8 cellular contexts compared by ENCODE assay signal in genomic region chr16:55502801-55503366, GRCh38. TPM values are rescaled to one million over a fixed set of nuclear protein-coding genes. Genes with fewer than 3 reads are reported as not detected.
DNase-seq lines count a peak whose midpoint lies in the region; ATAC-seq and TF ChIP-seq lines count a peak whose summit lies in the region.

No MANE protein-coding gene starts in this region.

- peak; percentile 96 for DNase-seq in BE2C
- DNase-seq in NCI-H2029 treated with DMSO at 0.1 percent for 48 hours (lab: John Stamatoyannopoulos, UW), result peak; percentile 85
- DNase-seq in dermis blood vessel endothelial cell, result peak; percentile 60
- no peak for DNase-seq in mesothelial cell of epicardium (ENCODE audit: low spot score in 2 of 2, unreplicated experiment in 2 of 2)
- DNase-seq in SHP77 (lab: John Stamatoyannopoulos, UW), result no peak
- DNase-seq in NCI-H1436 treated with DMSO at 0.1 percent for 48 hours (lab: John Stamatoyannopoulos, UW), result no peak

- ATAC-seq in GM21528 (IDR thresholded peaks at IDR 0.05; ENCODE audit: low FRiP score, unreplicated experiment) (no peak), HG03442 (IDR thresholded peaks at IDR 0.05; ENCODE audit: unreplicated experiment) (no peak)

- no peaks in the 10 kb centered on the region for H3K27me3 Mint-ChIP-seq in mesothelial cell of epicardium (ENCODE audit: low read depth)

- TF ChIP-seq CTCF in BE2C (IDR thresholded peaks at IDR 0.05; ENCODE audit: low read depth, low read length) (peak; percentile 24; the same call in 1 of the 2 replicates), mesothelial cell of epicardium (IDR thresholded peaks at IDR 0.05; ENCODE audit: unreplicated experiment) (no peak)

- H3K4me3 Mint-ChIP-seq in mesothelial cell of epicardium, result no peak overlapping the region

- peaks cover 15% of the 10 kb centered on the region for H3K36me3 Mint-ChIP-seq in mesothelial cell of epicardium

- no peaks in the 10 kb centered on the region for H3K27me3 ChIP-seq in BE2C

- no peaks in the 10 kb centered on the region for H3K9me3 Mint-ChIP-seq in mesothelial cell of epicardium

- no peaks in the 10 kb centered on the region for H3K9me3 ChIP-seq in BE2C

- H3K4me1 Mint-ChIP-seq in mesothelial cell of epicardium, result peaks cover 52% of the 10 kb centered on the region

- H3K27ac Mint-ChIP-seq in mesothelial cell of epicardium, result peak overlapping the region; percentile 95

- peaks cover 48% of the 10 kb centered on the region for H3K4me1 ChIP-seq in BE2C

- peaks cover 66% of the 10 kb centered on the region for H3K36me3 ChIP-seq in BE2C

- H3K4me3 ChIP-seq in BE2C (ENCODE audit: low read depth, low read length), result no peak overlapping the region

RNA-seq across cellular contexts. Expression of gene LPCAT2, which starts 6.0 kb away (rescaled TPM):
- 10.9 TPM for polyA plus RNA-seq in BE2C (2012; ENCODE audit: insufficient read depth, insufficient read length, low read depth)
- total RNA-seq in dermis blood vessel endothelial cell (23.9 and 37.6 TPM in 2 replicates), mesothelial cell of epicardium (22.4 to 25.1 TPM (median 25.0 TPM) in 3 replicates)

RNA-seq across cellular contexts. Expression of gene MMP2, which starts 23.9 kb away (rescaled TPM):
- polyA plus RNA-seq in BE2C (2012; ENCODE audit: insufficient read depth, insufficient read length, low read depth), result 1,015 TPM
- total RNA-seq in dermis blood vessel endothelial cell, result 16.7 and 20.5 TPM in 2 replicates
- 383 to 396 TPM (median 385 TPM) in 3 replicates for total RNA-seq in mesothelial cell of epicardium

Comparison
In these comparisons a context has a peak if more than half of its experiments do, and no peak if none do; other contexts are left out.
1. DNase-seq: peak in BE2C (single experiment), NCI-H2029 treated with DMSO at 0.1 percent for 48 hours (single experiment) and dermis blood vessel endothelial cell (single experiment); none in mesothelial cell of epicardium (0 of 2), SHP77 (0 of 2) and NCI-H1436 treated with DMSO at 0.1 percent for 48 hours (single experiment).
2. RNA of gene MMP2, which starts 23.9 kb away (total RNA-seq): 383 to 396 TPM in mesothelial cell of epicardium; 16.7 to 20.5 TPM in dermis blood vessel endothelial cell; every median in the first group is over 10 times any median in the second.